ENCODE assay signal across 8 cellular contexts in genomic region chr7:2709553-2710165, GRCh38. TPM values are rescaled to one million over a fixed set of nuclear protein-coding genes. Genes with fewer than 3 reads are reported as not detected.
DNase-seq lines count a peak whose midpoint lies in the region; ATAC-seq and TF ChIP-seq lines count a peak whose summit lies in the region.

No MANE protein-coding gene starts in this region.

- peak; percentile 64 for TF ChIP-seq POLR2A in Raji (IDR thresholded peaks at IDR 0.05; ENCODE audit: insufficient read depth, low read depth, low read length)

- peaks cover 7% of the 10 kb centered on the region for H3K36me3 Mint-ChIP-seq in CD4-positive, CD25-positive, alpha-beta regulatory T cell
- no peaks in the 10 kb centered on the region for H3K36me3 Mint-ChIP-seq in activated naive CD4-positive, alpha-beta T cell treated with anti-CD3 and anti-CD28 coated beads, Interleukin-2, amount 50 U/mL, for 24 hours

- H3K27me3 Mint-ChIP-seq in CD4-positive, CD25-positive, alpha-beta regulatory T cell: no peaks in the 10 kb centered on the region
- H3K27me3 Mint-ChIP-seq in activated naive CD4-positive, alpha-beta T cell treated with anti-CD3 and anti-CD28 coated beads, Interleukin-2, amount 50 U/mL, for 24 hours: no peaks in the 10 kb centered on the region

- H3K4me3 ChIP-seq in CD4-positive, CD25-positive, alpha-beta regulatory T cell (ENCODE audit: low read depth, low read length): peak overlapping the region; percentile 61
- peak overlapping the region; percentile 28 for H3K4me3 ChIP-seq in left ventricle myocardium inferior
- no peak overlapping the region for H3K4me3 ChIP-seq in retinal pigment epithelial cell (ENCODE audit: low read length)

- no peaks in the 10 kb centered on the region for H3K9me3 Mint-ChIP-seq in CD4-positive, CD25-positive, alpha-beta regulatory T cell
- no peaks in the 10 kb centered on the region for H3K9me3 Mint-ChIP-seq in activated naive CD4-positive, alpha-beta T cell treated with anti-CD3 and anti-CD28 coated beads, Interleukin-2, amount 50 U/mL, for 24 hours

- H3K4me1 ChIP-seq in CD4-positive, CD25-positive, alpha-beta regulatory T cell (ENCODE audit: control insufficient read depth, insufficient read depth, low read length, poor library complexity, severe bottlenecking): peaks cover 41% of the 10 kb centered on the region
- peaks cover 37% of the 10 kb centered on the region for H3K4me1 ChIP-seq in left ventricle myocardium inferior

- H3K9me3 ChIP-seq in CD4-positive, CD25-positive, alpha-beta regulatory T cell (ENCODE audit: control insufficient read depth in 2 of 2, low read length in 2 of 2): no peaks in the 10 kb centered on the region
- no peaks in the 10 kb centered on the region for H3K9me3 ChIP-seq in left ventricle myocardium inferior (replicated peaks)

- H3K4me3 Mint-ChIP-seq in CD4-positive, CD25-positive, alpha-beta regulatory T cell: peak overlapping the region; percentile 75 to 94 (median 88)
- peak overlapping the region; percentile 62 for H3K4me3 Mint-ChIP-seq in activated naive CD4-positive, alpha-beta T cell treated with anti-CD3 and anti-CD28 coated beads, Interleukin-2, amount 50 U/mL, for 24 hours

- peak overlapping the region; percentile 97 to 99 (median 97) for H3K27ac Mint-ChIP-seq in CD4-positive, CD25-positive, alpha-beta regulatory T cell
- H3K27ac Mint-ChIP-seq in activated naive CD4-positive, alpha-beta T cell treated with anti-CD3 and anti-CD28 coated beads, Interleukin-2, amount 50 U/mL, for 24 hours: peak overlapping the region; percentile 35

- peaks cover 11 to 51% (median 17%) of the 10 kb centered on the region in 4 donors for H3K4me1 Mint-ChIP-seq in CD4-positive, CD25-positive, alpha-beta regulatory T cell
- peaks cover 31% of the 10 kb centered on the region for H3K4me1 Mint-ChIP-seq in activated naive CD4-positive, alpha-beta T cell treated with anti-CD3 and anti-CD28 coated beads, Interleukin-2, amount 50 U/mL, for 24 hours

- no peaks in the 10 kb centered on the region for H3K36me3 ChIP-seq in CD4-positive, CD25-positive, alpha-beta regulatory T cell (ENCODE audit: control insufficient read depth, insufficient read depth, low read length)
- H3K36me3 ChIP-seq in left ventricle myocardium inferior: peaks cover 3% of the 10 kb centered on the region

- peak overlapping the region; percentile 88 for H3K27ac ChIP-seq in CD4-positive, CD25-positive, alpha-beta regulatory T cell (ENCODE audit: insufficient read depth, low read length, poor library complexity, severe bottlenecking)
- H3K27ac ChIP-seq in left ventricle myocardium inferior (replicated peaks): no peak overlapping the region

- intact Hi-C loops in left ventricle myocardium inferior (cut with micrococcal nuclease): no loop called here

- ATAC-seq in CD4-positive, CD25-positive, alpha-beta regulatory T cell (ENCODE audit: low read depth in 2 of 2): peak; percentile 76 to 81
- ATAC-seq in GM19372 (IDR thresholded peaks at IDR 0.05; ENCODE audit: low read depth, unreplicated experiment) (peak; percentile 71), HG03439 (IDR thresholded peaks at IDR 0.05; ENCODE audit: unreplicated experiment) (peak; percentile 80)

- peak; percentile 64 to 93 (median 84) for DNase-seq in CD4-positive, CD25-positive, alpha-beta regulatory T cell
- peak; percentile 57 for DNase-seq in left ventricle myocardium inferior
- no peak for DNase-seq in retinal pigment epithelial cell (ENCODE audit: low read depth)
- no peak for DNase-seq in hepatic stellate cell (ENCODE audit: low spot score)

- no peaks in the 10 kb centered on the region for H3K27me3 ChIP-seq in CD4-positive, CD25-positive, alpha-beta regulatory T cell (ENCODE audit: control insufficient read depth, insufficient read depth, low read length)
- no peaks in the 10 kb centered on the region for H3K27me3 ChIP-seq in left ventricle myocardium inferior (ENCODE audit: low read depth)

- peak; percentile 90 for TF ChIP-seq CTCF in left ventricle myocardium inferior (IDR thresholded peaks at IDR 0.05; ENCODE audit: borderline replicate concordance)
- peak; percentile 97 for TF ChIP-seq CTCF in retinal pigment epithelial cell (conservative IDR thresholded peaks at IDR 0.05; ENCODE audit: low read depth, low read length)

RNA-seq across cellular contexts. Expression of gene AMZ1, which starts 21.7 kb away (rescaled TPM):
- 1.8 TPM for total RNA-seq in CD4-positive, CD25-positive, alpha-beta regulatory T cell
- polyA plus RNA-seq in CD4-positive, CD25-positive, alpha-beta regulatory T cell: 1 to 10 TPM in 1 of 4 donors, under 1 TPM in 3; 0.43 to 1.4 (median 0.63) TPM
- total RNA-seq in left ventricle myocardium inferior: 0.11 TPM

Comparison
In these comparisons a context has a peak if more than half of its experiments do, and no peak if none do; other contexts are left out.
1. DNase-seq: peak in CD4-positive, CD25-positive, alpha-beta regulatory T cell (3 of 3) and left ventricle myocardium inferior (single experiment); none in retinal pigment epithelial cell (single experiment) and hepatic stellate cell (single experiment).
2. Peak in every context shown above with its lines, with median percentiles within 50 percentile points of each other: ATAC-seq.